ENCODE assay signal across 1 cellular context in genomic region chr17:48471807-48472484, GRCh38.
TF ChIP-seq lines count a peak whose summit lies in the region.

No MANE protein-coding gene starts in this region.

TF ChIP-seq in GM23338, 12 proteins besides CTCF, POLR2A, EP300 and RAD21 (continued from another document):
- TF ChIP-seq, protein P1, sequence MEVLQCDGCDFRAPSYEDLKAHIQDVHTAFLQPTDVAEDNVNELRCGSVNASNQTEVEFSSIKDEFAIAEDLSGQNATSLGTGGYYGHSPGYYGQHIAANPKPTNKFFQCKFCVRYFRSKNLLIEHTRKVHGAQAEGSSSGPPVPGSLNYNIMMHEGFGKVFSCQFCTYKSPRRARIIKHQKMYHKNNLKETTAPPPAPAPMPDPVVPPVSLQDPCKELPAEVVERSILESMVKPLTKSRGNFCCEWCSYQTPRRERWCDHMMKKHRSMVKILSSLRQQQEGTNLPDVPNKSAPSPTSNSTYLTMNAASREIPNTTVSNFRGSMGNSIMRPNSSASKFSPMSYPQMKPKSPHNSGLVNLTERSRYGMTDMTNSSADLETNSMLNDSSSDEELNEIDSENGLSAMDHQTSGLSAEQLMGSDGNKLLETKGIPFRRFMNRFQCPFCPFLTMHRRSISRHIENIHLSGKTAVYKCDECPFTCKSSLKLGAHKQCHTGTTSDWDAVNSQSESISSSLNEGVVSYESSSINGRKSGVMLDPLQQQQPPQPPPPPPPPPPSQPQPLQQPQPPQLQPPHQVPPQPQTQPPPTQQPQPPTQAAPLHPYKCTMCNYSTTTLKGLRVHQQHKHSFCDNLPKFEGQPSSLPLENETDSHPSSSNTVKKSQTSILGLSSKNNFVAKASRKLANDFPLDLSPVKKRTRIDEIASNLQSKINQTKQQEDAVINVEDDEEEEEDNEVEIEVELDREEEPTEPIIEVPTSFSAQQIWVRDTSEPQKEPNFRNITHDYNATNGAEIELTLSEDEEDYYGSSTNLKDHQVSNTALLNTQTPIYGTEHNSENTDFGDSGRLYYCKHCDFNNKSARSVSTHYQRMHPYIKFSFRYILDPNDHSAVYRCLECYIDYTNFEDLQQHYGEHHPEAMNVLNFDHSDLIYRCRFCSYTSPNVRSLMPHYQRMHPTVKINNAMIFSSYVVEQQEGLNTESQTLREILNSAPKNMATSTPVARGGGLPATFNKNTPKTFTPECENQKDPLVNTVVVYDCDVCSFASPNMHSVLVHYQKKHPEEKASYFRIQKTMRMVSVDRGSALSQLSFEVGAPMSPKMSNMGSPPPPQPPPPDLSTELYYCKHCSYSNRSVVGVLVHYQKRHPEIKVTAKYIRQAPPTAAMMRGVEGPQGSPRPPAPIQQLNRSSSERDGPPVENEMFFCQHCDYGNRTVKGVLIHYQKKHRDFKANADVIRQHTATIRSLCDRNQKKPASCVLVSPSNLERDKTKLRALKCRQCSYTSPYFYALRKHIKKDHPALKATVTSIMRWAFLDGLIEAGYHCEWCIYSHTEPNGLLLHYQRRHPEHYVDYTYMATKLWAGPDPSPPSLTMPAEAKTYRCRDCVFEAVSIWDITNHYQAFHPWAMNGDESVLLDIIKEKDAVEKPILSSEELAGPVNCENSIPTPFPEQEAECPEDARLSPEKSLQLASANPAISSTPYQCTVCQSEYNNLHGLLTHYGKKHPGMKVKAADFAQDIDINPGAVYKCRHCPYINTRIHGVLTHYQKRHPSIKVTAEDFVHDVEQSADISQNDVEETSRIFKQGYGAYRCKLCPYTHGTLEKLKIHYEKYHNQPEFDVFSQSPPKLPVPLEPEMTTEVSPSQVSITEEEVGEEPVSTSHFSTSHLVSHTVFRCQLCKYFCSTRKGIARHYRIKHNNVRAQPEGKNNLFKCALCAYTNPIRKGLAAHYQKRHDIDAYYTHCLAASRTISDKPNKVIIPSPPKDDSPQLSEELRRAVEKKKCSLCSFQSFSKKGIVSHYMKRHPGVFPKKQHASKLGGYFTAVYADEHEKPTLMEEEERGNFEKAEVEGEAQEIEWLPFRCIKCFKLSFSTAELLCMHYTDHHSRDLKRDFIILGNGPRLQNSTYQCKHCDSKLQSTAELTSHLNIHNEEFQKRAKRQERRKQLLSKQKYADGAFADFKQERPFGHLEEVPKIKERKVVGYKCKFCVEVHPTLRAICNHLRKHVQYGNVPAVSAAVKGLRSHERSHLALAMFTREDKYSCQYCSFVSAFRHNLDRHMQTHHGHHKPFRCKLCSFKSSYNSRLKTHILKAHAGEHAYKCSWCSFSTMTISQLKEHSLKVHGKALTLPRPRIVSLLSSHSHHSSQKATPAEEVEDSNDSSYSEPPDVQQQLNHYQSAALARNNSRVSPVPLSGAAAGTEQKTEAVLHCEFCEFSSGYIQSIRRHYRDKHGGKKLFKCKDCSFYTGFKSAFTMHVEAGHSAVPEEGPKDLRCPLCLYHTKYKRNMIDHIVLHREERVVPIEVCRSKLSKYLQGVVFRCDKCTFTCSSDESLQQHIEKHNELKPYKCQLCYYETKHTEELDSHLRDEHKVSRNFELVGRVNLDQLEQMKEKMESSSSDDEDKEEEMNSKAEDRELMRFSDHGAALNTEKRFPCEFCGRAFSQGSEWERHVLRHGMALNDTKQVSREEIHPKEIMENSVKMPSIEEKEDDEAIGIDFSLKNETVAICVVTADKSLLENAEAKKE (CRISPR knock-in tag; IDR thresholded peaks at IDR 0.05) = no peak
- no peak for TF ChIP-seq CREB1 (CRISPR knock-in tag; IDR thresholded peaks at IDR 0.05; ENCODE audit: low read depth)
- TF ChIP-seq EZH2phosphoT487 (IDR thresholded peaks at IDR 0.05; ENCODE audit: unreplicated experiment) = no peak
- no peak for TF ChIP-seq ZNF114 (CRISPR knock-in tag; IDR thresholded peaks at IDR 0.05)
- no peak for TF ChIP-seq STAT1 (IDR thresholded peaks at IDR 0.05; ENCODE audit: unreplicated experiment)
- no peak for TF ChIP-seq REST (IDR thresholded peaks at IDR 0.05; ENCODE audit: unreplicated experiment)
- no peak for TF ChIP-seq ZNF331 (CRISPR knock-in tag; IDR thresholded peaks at IDR 0.05; ENCODE audit: low read depth)
- no peak for TF ChIP-seq POLR2AphosphoS5 (IDR thresholded peaks at IDR 0.05; ENCODE audit: low read depth)
- TF ChIP-seq NANOG (IDR thresholded peaks at IDR 0.05; ENCODE audit: borderline replicate concordance) = no peak
